ENCODE assay signal across 8 cellular contexts in genomic region chr5:126846344-126846743, GRCh38.
A peak's percentile ranks its signal among the peaks of the same experiment; 100 is the strongest.
DNase-seq lines count a peak whose midpoint lies in the region; ATAC-seq and TF ChIP-seq lines count a peak whose summit lies in the region.

No MANE protein-coding gene starts in this region.

- H3K9ac ChIP-seq in iPS-20b (ENCODE audit: low read depth, low read length) = peak overlapping the region; percentile 52; the same call in 1 of the 2 replicates

- H3K36me3 ChIP-seq in WERI-Rb-1 = no peaks in the 10 kb centered on the region
- H3K36me3 ChIP-seq in iPS-20b (ENCODE audit: insufficient read depth, low read depth, low read length) = no peaks in the 10 kb centered on the region
- H3K36me3 ChIP-seq in tibial nerve = no peaks in the 10 kb centered on the region

- peaks cover 4% of the 10 kb centered on the region for H3K36me3 Mint-ChIP-seq in activated naive CD4-positive, alpha-beta T cell treated with anti-CD3 and anti-CD28 coated beads, Interleukin-2, amount 10 ng/mL, durations not matched to agents 7 days and 5 days
- peaks cover 0 to 4% of the 10 kb centered on the region in 2 donors for H3K36me3 Mint-ChIP-seq in activated naive CD4-positive, alpha-beta T cell treated with anti-CD3 and anti-CD28 coated beads, Interleukin-2, amount 50 U/mL, for 72 hours

- H3K27ac Mint-ChIP-seq in activated naive CD4-positive, alpha-beta T cell treated with anti-CD3 and anti-CD28 coated beads, Interleukin-2, amount 10 ng/mL, durations not matched to agents 7 days and 5 days = peak overlapping the region; percentile 94
- peak overlapping the region in 1 of 2 donors; percentile 62 for H3K27ac Mint-ChIP-seq in activated naive CD4-positive, alpha-beta T cell treated with anti-CD3 and anti-CD28 coated beads, Interleukin-2, amount 50 U/mL, for 72 hours

- H3K27me3 ChIP-seq in WERI-Rb-1 (ENCODE audit: insufficient read depth, low read depth, severe bottlenecking) = no peaks in the 10 kb centered on the region
- H3K27me3 ChIP-seq in iPS-20b (ENCODE audit: insufficient read depth, low read length) = no peaks in the 10 kb centered on the region
- H3K27me3 ChIP-seq in tibial nerve = no peaks in the 10 kb centered on the region

- no peaks in the 10 kb centered on the region for H3K27me3 Mint-ChIP-seq in activated naive CD4-positive, alpha-beta T cell treated with anti-CD3 and anti-CD28 coated beads, Interleukin-2, amount 10 ng/mL, durations not matched to agents 7 days and 5 days

- H3K4me1 ChIP-seq in iPS-20b (ENCODE audit: insufficient read depth, low read length) (peaks cover 28% of the 10 kb centered on the region), tibial nerve (peaks cover 0 to 44% (median 19%) of the 10 kb centered on the region in 4 donors)

- peak overlapping the region; percentile 77 for H3K27ac ChIP-seq in WERI-Rb-1
- peak overlapping the region; percentile 25 for H3K27ac ChIP-seq in iPS-20b (ENCODE audit: low read length)
- peak overlapping the region in 3 of 4 donors; percentile 24 to 89 (median 84) for H3K27ac ChIP-seq in tibial nerve

- H3K9me3 ChIP-seq in WERI-Rb-1 (ENCODE audit: severe bottlenecking) = no peaks in the 10 kb centered on the region
- H3K9me3 ChIP-seq in iPS-20b (ENCODE audit: insufficient read depth, low read depth, low read length) = no peaks in the 10 kb centered on the region
- no peaks in the 10 kb centered on the region for H3K9me3 ChIP-seq in tibial nerve

- no peak overlapping the region; the same call in 1 of the 2 replicates for H3K4me3 ChIP-seq in WERI-Rb-1 (ENCODE audit: low read depth, low read length)
- peak overlapping the region; percentile 55 for H3K4me3 ChIP-seq in iPS-20b (ENCODE audit: low read length)
- H3K4me3 ChIP-seq in tibial nerve = no peak overlapping the region

- CTCF ChIA-PET in activated naive CD4-positive, alpha-beta T cell treated with anti-CD3 and anti-CD28 coated beads, Interleukin-2, amount 10 ng/mL, durations not matched to agents 7 days and 5 days (lab: Charles Lee) = no interaction called here

- TF ChIP-seq EP300 in tibial nerve (IDR thresholded peaks at IDR 0.05) = no peak

- no peaks in the 10 kb centered on the region for H3K9me3 Mint-ChIP-seq in activated naive CD4-positive, alpha-beta T cell treated with anti-CD3 and anti-CD28 coated beads, Interleukin-2, amount 10 ng/mL, durations not matched to agents 7 days and 5 days
- no peaks in the 10 kb centered on the region for H3K9me3 Mint-ChIP-seq in activated naive CD4-positive, alpha-beta T cell treated with anti-CD3 and anti-CD28 coated beads, Interleukin-2, amount 50 U/mL, for 72 hours

- TF ChIP-seq CTCF in WERI-Rb-1 (IDR thresholded peaks at IDR 0.05; ENCODE audit: low read depth, low read length) (no peak), tibial nerve (IDR thresholded peaks at IDR 0.05) (no peak)

- ATAC-seq in activated naive CD4-positive, alpha-beta T cell treated with anti-CD3 and anti-CD28 coated beads, Interleukin-2, amount 50 U/mL, for 72 hours = no peak
- no peak for ATAC-seq in HG02870 (IDR thresholded peaks at IDR 0.05; ENCODE audit: unreplicated experiment)

- H3K4me3 Mint-ChIP-seq in activated naive CD4-positive, alpha-beta T cell treated with anti-CD3 and anti-CD28 coated beads, Interleukin-2, amount 10 ng/mL, durations not matched to agents 7 days and 5 days = no peak overlapping the region

- no peak for DNase-seq in activated naive CD4-positive, alpha-beta T cell treated with anti-CD3 and anti-CD28 coated beads, Interleukin-2, amount 10 ng/mL, durations not matched to agents 7 days and 5 days
- no peak for DNase-seq in activated naive CD4-positive, alpha-beta T cell treated with anti-CD3 and anti-CD28 coated beads, Interleukin-2, amount 50 U/mL, for 72 hours (ENCODE audit: low spot score in 2 of 2)
- DNase-seq in WERI-Rb-1 (no peak), tibial nerve (ENCODE audit: low spot score in 2 of 2) (no peak), T-helper 9 cell (no peak), HK-2 (ENCODE audit: unreplicated experiment) (no peak)

- TF ChIP-seq POLR2A in tibial nerve (IDR thresholded peaks at IDR 0.05) = no peak

- H3K4me1 Mint-ChIP-seq in activated naive CD4-positive, alpha-beta T cell treated with anti-CD3 and anti-CD28 coated beads, Interleukin-2, amount 10 ng/mL, durations not matched to agents 7 days and 5 days = peaks cover 58% of the 10 kb centered on the region

Comparison
In these comparisons a context has a peak if more than half of its experiments do, and no peak if none do; other contexts are left out.
1. H3K27ac ChIP-seq: peak in every context shown above with its lines; median percentile 84 in tibial nerve; 77 in WERI-Rb-1; 25 in iPS-20b.